8 cellular contexts compared by ENCODE assay signal in the genomic region with DNA sequence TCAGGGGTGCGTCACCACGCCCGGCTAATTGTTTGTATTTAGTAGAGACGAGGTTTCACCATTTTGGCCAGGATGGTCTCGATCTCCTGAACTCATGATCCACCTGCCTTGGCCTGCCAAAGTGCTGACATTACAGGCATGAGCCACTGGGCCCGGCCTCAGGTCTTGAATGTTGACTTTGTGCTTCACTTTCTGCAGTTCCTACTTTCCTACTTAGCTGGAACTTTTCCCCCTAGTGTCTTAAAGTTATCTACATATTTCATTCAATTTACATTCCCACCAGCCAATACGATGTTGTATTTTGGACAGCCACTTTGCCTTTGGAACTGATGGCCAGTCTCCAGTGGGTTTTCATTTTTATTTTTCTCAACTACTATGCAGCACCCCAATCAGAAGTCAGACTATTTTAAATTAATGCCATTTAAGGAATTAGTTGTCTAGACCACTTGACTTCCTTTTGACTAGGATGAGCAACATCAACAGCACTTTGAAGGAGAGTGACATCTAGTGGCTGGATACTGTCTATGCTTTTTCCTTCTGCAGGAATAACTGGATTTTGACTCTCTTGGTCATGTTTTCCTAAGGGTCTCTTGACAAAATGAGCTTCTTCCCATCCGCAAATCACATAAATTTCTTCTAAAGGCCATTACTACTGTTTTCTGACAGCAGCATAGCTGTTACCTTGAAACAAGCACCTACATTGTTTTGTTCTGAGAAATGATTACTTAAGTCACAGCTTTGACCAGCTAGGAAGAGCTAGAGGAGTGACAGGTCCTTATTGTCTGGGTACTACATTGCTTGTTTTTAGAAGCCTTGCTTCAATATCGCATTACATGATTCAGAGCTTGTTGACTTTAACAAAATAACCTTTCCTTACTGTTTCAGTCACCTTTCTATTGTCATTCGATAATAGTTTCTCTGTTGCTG.
DNase-seq lines count a peak whose midpoint lies in the region; ATAC-seq and TF ChIP-seq lines count a peak whose summit lies in the region.

No MANE protein-coding gene starts in this region.

- WGBS in psoas muscle, 3 donors: 68 to 71% (median 71%) methylated on average over 10 of the region's 10 CpGs

- H3K4me3 Mint-ChIP-seq in activated B cell treated with CpG ODN at 0.5 μM for 24 hours (no peak overlapping the region), glutamatergic neuron (ENCODE audit: unreplicated experiment) (no peak overlapping the region)
- no peak overlapping the region for H3K4me3 Mint-ChIP-seq in T-helper 2 cell treated with Interferon-gamma antibody and Interleukin-4, amounts not matched to agents 5 μg/mL and 100 μg/mL, for 36 hours

- H3K4me3 ChIP-seq in AG09309 (ENCODE audit: control insufficient read depth, low read depth, low read length) (no peak overlapping the region), psoas muscle (no peak overlapping the region)

- TF ChIP-seq CTCF in AG09309 (IDR thresholded peaks at IDR 0.05; ENCODE audit: control insufficient read depth, insufficient read depth, low read depth, low read length, missing control alignments): peak; percentile 83
- TF ChIP-seq CTCF in GM12874 (IDR thresholded peaks at IDR 0.05; ENCODE audit: insufficient read depth, low read depth, low read length): peak; percentile 75
- TF ChIP-seq CTCF in activated B cell treated with CpG ODN at 0.5 μM for 24 hours (IDR thresholded peaks at IDR 0.05): peak; percentile 19
- peak; percentile 75 for TF ChIP-seq CTCF in glutamatergic neuron (IDR thresholded peaks at IDR 0.05; ENCODE audit: partially characterized antibody, unreplicated experiment)
- peak; percentile 88 for TF ChIP-seq CTCF in psoas muscle (IDR thresholded peaks at IDR 0.05)

- ATAC-seq in HG02870 (IDR thresholded peaks at IDR 0.05; ENCODE audit: unreplicated experiment) (peak; percentile 72), activated B cell treated with CpG ODN at 0.5 μM for 24 hours (ENCODE audit: low read depth) (peak; percentile 60), psoas muscle (peak; percentile 59 to 82 (median 63))

- H3K36me3 ChIP-seq in psoas muscle (ENCODE audit: insufficient read depth in 1 of 2, low read depth in 1 of 2): no peaks in the 10 kb centered on the region

- H3K36me3 Mint-ChIP-seq in activated B cell treated with CpG ODN at 0.5 μM for 24 hours (ENCODE audit: low read depth) (peaks cover 53% of the 10 kb centered on the region), glutamatergic neuron (ENCODE audit: unreplicated experiment) (no peaks in the 10 kb centered on the region)
- no peaks in the 10 kb centered on the region for H3K36me3 Mint-ChIP-seq in T-helper 2 cell treated with Interferon-gamma antibody and Interleukin-4, amounts not matched to agents 5 μg/mL and 100 μg/mL, for 36 hours (ENCODE audit: low read depth)

- no peaks in the 10 kb centered on the region for H3K4me1 ChIP-seq in psoas muscle

- no peaks in the 10 kb centered on the region for H3K9me3 ChIP-seq in psoas muscle

- H3K9me3 Mint-ChIP-seq in activated B cell treated with CpG ODN at 0.5 μM for 24 hours: no peaks in the 10 kb centered on the region
- H3K9me3 Mint-ChIP-seq in glutamatergic neuron (ENCODE audit: unreplicated experiment): no peaks in the 10 kb centered on the region
- no peaks in the 10 kb centered on the region for H3K9me3 Mint-ChIP-seq in T-helper 2 cell treated with Interferon-gamma antibody and Interleukin-4, amounts not matched to agents 5 μg/mL and 100 μg/mL, for 36 hours

- DNase-seq in AG09309 (ENCODE audit: low read depth): peak; percentile 37
- DNase-seq in NCI-H2171 treated with DMSO at 0.1 percent for 48 hours (lab: John Stamatoyannopoulos, UW): peak; percentile 41
- DNase-seq in activated B cell treated with CpG ODN at 0.5 μM for 24 hours: no peak
- no peak for DNase-seq in glutamatergic neuron
- no peak for DNase-seq in psoas muscle
- DNase-seq in T-helper 2 cell treated with Interferon-gamma antibody and Interleukin-4, amounts not matched to agents 5 μg/mL and 100 μg/mL, for 36 hours (ENCODE audit: low spot score): no peak

- POLR2A ChIA-PET in activated B cell treated with CpG ODN at 0.5 μM for 24 hours (lab: Charles Lee): interaction anchor here (0.7 to 1.6 kb wide), 4 partner anchors 34 to 283 kb away, joined by 3 to 8 read pairs (median 5); a partner anchor contains a TSS

- CTCF ChIA-PET in activated B cell treated with CpG ODN at 0.5 μM for 24 hours (lab: Charles Lee): interaction anchor here (0.6 to 6.3 kb wide), 28 partner anchors 8 to 388 kb away, joined by 3 to 149 read pairs (median 4); a partner anchor contains a TSS

- H3K27me3 Mint-ChIP-seq in activated B cell treated with CpG ODN at 0.5 μM for 24 hours: no peaks in the 10 kb centered on the region
- H3K27me3 Mint-ChIP-seq in glutamatergic neuron (ENCODE audit: unreplicated experiment): no peaks in the 10 kb centered on the region
- H3K27me3 Mint-ChIP-seq in T-helper 2 cell treated with Interferon-gamma antibody and Interleukin-4, amounts not matched to agents 5 μg/mL and 100 μg/mL, for 36 hours (ENCODE audit: low read depth): no peaks in the 10 kb centered on the region

- H3K4me1 Mint-ChIP-seq in activated B cell treated with CpG ODN at 0.5 μM for 24 hours: peaks cover 9% of the 10 kb centered on the region
- H3K4me1 Mint-ChIP-seq in glutamatergic neuron (ENCODE audit: low read depth, unreplicated experiment): no peaks in the 10 kb centered on the region
- H3K4me1 Mint-ChIP-seq in T-helper 2 cell treated with Interferon-gamma antibody and Interleukin-4, amounts not matched to agents 5 μg/mL and 100 μg/mL, for 36 hours (ENCODE audit: low read depth): peaks cover 8% of the 10 kb centered on the region

- peak overlapping the region; percentile 64 for H3K27ac Mint-ChIP-seq in activated B cell treated with CpG ODN at 0.5 μM for 24 hours
- no peak overlapping the region for H3K27ac Mint-ChIP-seq in glutamatergic neuron (ENCODE audit: unreplicated experiment)
- no peak overlapping the region for H3K27ac Mint-ChIP-seq in T-helper 2 cell treated with Interferon-gamma antibody and Interleukin-4, amounts not matched to agents 5 μg/mL and 100 μg/mL, for 36 hours

- intact Hi-C loops in activated B cell treated with CpG ODN at 0.5 μM for 24 hours (cut with micrococcal nuclease): loop anchor here (1.0 to 5.0 kb wide), 6 partner anchors 114 to 282 kb away; a partner anchor contains a TSS
- intact Hi-C loops in psoas muscle (cut with DNase I): loop anchor here in 1 of 2 donors (2.0 kb wide), 1 partner anchor 283 kb away; no protein-coding TSS in a partner anchor

- no peak overlapping the region for H3K27ac ChIP-seq in psoas muscle

- no peaks in the 10 kb centered on the region for H3K27me3 ChIP-seq in psoas muscle (ENCODE audit: insufficient read depth in 3 of 3, low read length in 2 of 3)

Comparison
In these comparisons a context has a peak if more than half of its experiments do, and no peak if none do; other contexts are left out.
1. DNase-seq: peak in AG09309 (single experiment) and NCI-H2171 treated with DMSO at 0.1 percent for 48 hours (single experiment); none in activated B cell treated with CpG ODN at 0.5 μM for 24 hours (single experiment), glutamatergic neuron (single experiment), psoas muscle (0 of 2) and T-helper 2 cell treated with Interferon-gamma antibody and Interleukin-4, amounts not matched to agents 5 μg/mL and 100 μg/mL, for 36 hours (single experiment).
2. CTCF ChIP-seq: peak in every context shown above with its lines; median percentile 88 in psoas muscle; 83 in AG09309; 75 in GM12874; 75 in glutamatergic neuron; 19 in activated B cell treated with CpG ODN at 0.5 μM for 24 hours.
3. Peak in every context shown above with its lines, with median percentiles within 50 percentile points of each other: ATAC-seq.